ENCODE assay signal across 5 cellular contexts in genomic region chr14:80839743-80840142, GRCh38.
"Had no signal": no experiment of that assay in that cellular context is flagged by ENCODE, and none has a peak within 500 bp of the region (broad histone marks: within the 10 kb centered on the region; RNA-seq: fewer than 3 reads in every experiment).

No MANE protein-coding gene starts in this region.

- DNase-seq: IMR-90, KBM-7 had no signal

- H3K4me3 ChIP-seq: K562 had no signal

- ATAC-seq: HepG2, K562 had no signal

- H3K27ac ChIP-seq: HL-60 had no signal
